ENCODE assay signal across 8 cellular contexts in genomic region chr6:8064638-8065518, GRCh38. TPM values are rescaled to one million over a fixed set of nuclear protein-coding genes. Genes with fewer than 3 reads are reported as not detected.
DNase-seq lines count a peak whose midpoint lies in the region; ATAC-seq, FAIRE-seq and TF ChIP-seq lines count a peak whose summit lies in the region.

No MANE protein-coding gene starts in this region.

- H3K4me1 ChIP-seq in kidney (ENCODE audit: control insufficient read depth in 1 of 2, insufficient read depth in 1 of 2, low read depth in 1 of 2, low read length in 2 of 2), result peaks cover 14 to 19% of the 10 kb centered on the region in 2 donors

- peaks cover 32% of the 10 kb centered on the region for H3K4me1 Mint-ChIP-seq in activated T-helper 1 cell treated with anti-CD3 and anti-CD28 coated beads, Interleukin-12 subunit alpha, Interleukin-12 subunit beta, Interleukin-2, Interleukin-4 antibody, amounts not matched to agents 30 ng/mL and 10 ng/mL and 1 ng/mL, durations not matched to agents 14 hours and 24 hours and 36 hours (ENCODE audit: low read depth)

- peaks cover 7% of the 10 kb centered on the region for H3K36me3 Mint-ChIP-seq in activated T-helper 1 cell treated with anti-CD3 and anti-CD28 coated beads, Interleukin-12 subunit alpha, Interleukin-12 subunit beta, Interleukin-2, Interleukin-4 antibody, amounts not matched to agents 30 ng/mL and 10 ng/mL and 1 ng/mL, durations not matched to agents 14 hours and 24 hours and 36 hours (ENCODE audit: low read depth)

- ATAC-seq in HG03342 (IDR thresholded peaks at IDR 0.05; ENCODE audit: unreplicated experiment) (no peak), HG03521 (IDR thresholded peaks at IDR 0.05; ENCODE audit: unreplicated experiment) (no peak)

- DNase-seq in stimulated activated CD4-positive, alpha-beta T cell treated with anti-CD3 and anti-CD28 coated beads, Interleukin-2, amount 100 ng/mL, for 24 hours, result peak; percentile 15 to 18
- no peak for DNase-seq in stimulated activated CD4-positive, alpha-beta T cell treated with anti-CD3 and anti-CD28 coated beads, Interleukin-4, amount 100 ng/mL, for 1 hour
- no peak for DNase-seq in activated T-helper 1 cell treated with anti-CD3 and anti-CD28 coated beads, Interleukin-12 subunit alpha, Interleukin-12 subunit beta, Interleukin-2, Interleukin-4 antibody, amounts not matched to agents 30 ng/mL and 10 ng/mL and 1 ng/mL, durations not matched to agents 14 hours and 24 hours and 36 hours (ENCODE audit: low spot score)
- DNase-seq in kidney, result no peak
- DNase-seq in NCI-H187 treated with DMSO at 0.1 percent for 48 hours (lab: John Stamatoyannopoulos, UW), result no peak

- no peaks in the 10 kb centered on the region for H3K9me3 Mint-ChIP-seq in activated T-helper 1 cell treated with anti-CD3 and anti-CD28 coated beads, Interleukin-12 subunit alpha, Interleukin-12 subunit beta, Interleukin-2, Interleukin-4 antibody, amounts not matched to agents 30 ng/mL and 10 ng/mL and 1 ng/mL, durations not matched to agents 14 hours and 24 hours and 36 hours

- peaks cover 0 to 4% of the 10 kb centered on the region in 2 donors for H3K36me3 ChIP-seq in kidney (ENCODE audit: control insufficient read depth in 1 of 2, insufficient read depth in 2 of 2, low read length in 2 of 2)

- no peaks in the 10 kb centered on the region for H3K27me3 Mint-ChIP-seq in activated T-helper 1 cell treated with anti-CD3 and anti-CD28 coated beads, Interleukin-12 subunit alpha, Interleukin-12 subunit beta, Interleukin-2, Interleukin-4 antibody, amounts not matched to agents 30 ng/mL and 10 ng/mL and 1 ng/mL, durations not matched to agents 14 hours and 24 hours and 36 hours (ENCODE audit: insufficient read depth)

- peak overlapping the region; percentile 95 for H3K27ac Mint-ChIP-seq in activated T-helper 1 cell treated with anti-CD3 and anti-CD28 coated beads, Interleukin-12 subunit alpha, Interleukin-12 subunit beta, Interleukin-2, Interleukin-4 antibody, amounts not matched to agents 30 ng/mL and 10 ng/mL and 1 ng/mL, durations not matched to agents 14 hours and 24 hours and 36 hours

- no peak for FAIRE-seq in kidney (lab: Jason Lieb, UNC)

- no peaks in the 10 kb centered on the region for H3K9me3 ChIP-seq in kidney (ENCODE audit: control insufficient read depth in 1 of 2, low read length in 2 of 2)

- peak overlapping the region; percentile 84 to 93 for H3K4me3 ChIP-seq in kidney (ENCODE audit: low read length in 2 of 2)

- peak overlapping the region; percentile 96 for H3K4me3 Mint-ChIP-seq in activated T-helper 1 cell treated with anti-CD3 and anti-CD28 coated beads, Interleukin-12 subunit alpha, Interleukin-12 subunit beta, Interleukin-2, Interleukin-4 antibody, amounts not matched to agents 30 ng/mL and 10 ng/mL and 1 ng/mL, durations not matched to agents 14 hours and 24 hours and 36 hours

- peak overlapping the region in 1 of 2 donors; percentile 65 for H3K9ac ChIP-seq in kidney (ENCODE audit: low read length in 2 of 2)

- intact Hi-C loops in activated T-helper 1 cell treated with anti-CD3 and anti-CD28 coated beads, Interleukin-12 subunit alpha, Interleukin-12 subunit beta, Interleukin-2, Interleukin-4 antibody, amounts not matched to agents 30 ng/mL and 10 ng/mL and 1 ng/mL, durations not matched to agents 14 hours and 24 hours and 36 hours (cut with micrococcal nuclease), result loop anchor here (1.0 to 10.0 kb wide), 11 partner anchors 21 to 1410 kb away; partner anchors contain the start of genes CAGE1, EEF1E1, RIOK1 and SLC35B3
- intact Hi-C loops in kidney (cut with DNase I), result no loop called here

- peak overlapping the region; percentile 74 to 79 for H3K27ac ChIP-seq in kidney (ENCODE audit: low read depth in 2 of 2, low read length in 2 of 2)
- peak overlapping the region; percentile 53 for H3K27ac ChIP-seq in temporal lobe (ENCODE audit: low read depth, low read length)

- no peak for TF ChIP-seq CTCF in kidney (IDR thresholded peaks at IDR 0.05; ENCODE audit: borderline replicate concordance, extremely low read depth, insufficient read depth)

RNA-seq across cellular contexts. Expression of gene BLOC1S5, which starts 0.7 kb away (rescaled TPM):
- total RNA-seq in activated T-helper 1 cell treated with anti-CD3 and anti-CD28 coated beads, Interleukin-12 subunit alpha, Interleukin-12 subunit beta, Interleukin-2, Interleukin-4 antibody, amounts not matched to agents 30 ng/mL and 10 ng/mL and 1 ng/mL, durations not matched to agents 14 hours and 24 hours and 36 hours, result 19.6 and 19.7 TPM in 2 replicates
- total RNA-seq in kidney (27.6 TPM), temporal lobe (14.8 TPM)
- 20.2 TPM for polyA plus RNA-seq in kidney (ENCODE audit: insufficient read depth, low read depth, low replicate concordance)

RNA-seq across cellular contexts. Expression of gene EEF1E1, which starts 37.5 kb away (rescaled TPM):
- 92.8 and 99.8 TPM in 2 replicates for total RNA-seq in activated T-helper 1 cell treated with anti-CD3 and anti-CD28 coated beads, Interleukin-12 subunit alpha, Interleukin-12 subunit beta, Interleukin-2, Interleukin-4 antibody, amounts not matched to agents 30 ng/mL and 10 ng/mL and 1 ng/mL, durations not matched to agents 14 hours and 24 hours and 36 hours
- total RNA-seq in kidney (35.4 TPM), temporal lobe (19.9 TPM)
- 59.3 TPM for polyA plus RNA-seq in kidney (ENCODE audit: insufficient read depth, low read depth, low replicate concordance)

Comparison
In these comparisons a context has a peak if more than half of its experiments do, and no peak if none do; other contexts are left out.
1. DNase-seq: peak in stimulated activated CD4-positive, alpha-beta T cell treated with anti-CD3 and anti-CD28 coated beads, Interleukin-2, amount 100 ng/mL, for 24 hours (2 of 2); none in stimulated activated CD4-positive, alpha-beta T cell treated with anti-CD3 and anti-CD28 coated beads, Interleukin-4, amount 100 ng/mL, for 1 hour (single experiment), activated T-helper 1 cell treated with anti-CD3 and anti-CD28 coated beads, Interleukin-12 subunit alpha, Interleukin-12 subunit beta, Interleukin-2, Interleukin-4 antibody, amounts not matched to agents 30 ng/mL and 10 ng/mL and 1 ng/mL, durations not matched to agents 14 hours and 24 hours and 36 hours (single experiment), kidney (single experiment) and NCI-H187 treated with DMSO at 0.1 percent for 48 hours (single experiment).